1 cellular context compared by ENCODE assay signal in genomic region chr2:27890146-27891062, GRCh38.
TF ChIP-seq lines count a peak whose summit lies in the region.

Gene BABAM2, plus strand, starts transcription at chr2:27890729. Its CDS starts 3,828 bp downstream, at chr2:27894557.
Gene RBKS, minus strand, starts transcription at chr2:27890387. Its CDS starts 42 bp downstream, at chr2:27890345.

TF ChIP-seq in HepG2, 621 proteins besides CTCF, POLR2A, EP300 and RAD21 (continued from another document and continues in another):
- TF ChIP-seq AKNA (CRISPR knock-in tag; IDR thresholded peaks at IDR 0.05; ENCODE audit: borderline replicate concordance) (no peak), NFKBIZ (CRISPR knock-in tag; IDR thresholded peaks at IDR 0.05) (no peak), ZBTB38 (CRISPR knock-in tag; IDR thresholded peaks at IDR 0.05) (peak; percentile 83), ATRX (CRISPR knock-in tag; IDR thresholded peaks at IDR 0.05; ENCODE audit: borderline replicate concordance) (no peak), WIZ (CRISPR knock-in tag; IDR thresholded peaks at IDR 0.05) (peak; percentile 63; the same call in 1 of the 2 replicates), AFF4 (CRISPR knock-in tag; IDR thresholded peaks at IDR 0.05) (no peak), SYNCRIP (IDR thresholded peaks at IDR 0.05; ENCODE audit: insufficient read depth, low read depth, low read length) (no peak), ZNF619 (CRISPR knock-in tag; IDR thresholded peaks at IDR 0.05) (peak; percentile 97), SNRNP70 (IDR thresholded peaks at IDR 0.05; ENCODE audit: low read depth, low read length) (no peak), MBD4 (IDR thresholded peaks at IDR 0.05; ENCODE audit: borderline replicate concordance, low read length) (no peak), BRF2 (CRISPR knock-in tag; IDR thresholded peaks at IDR 0.05) (peak; percentile 89; the same call in 1 of the 2 replicates), FOXA3 (CRISPR knock-in tag; IDR thresholded peaks at IDR 0.05) (peak; percentile 76), ZBTB26 (CRISPR knock-in tag; IDR thresholded peaks at IDR 0.05; ENCODE audit: borderline replicate concordance) (peak; percentile 36; the same call in 1 of the 2 replicates), BRCA1 (CRISPR knock-in tag; IDR thresholded peaks at IDR 0.05) (peak; percentile 91), PCBP2 (optimal IDR thresholded peaks at IDR 0.05; ENCODE audit: low read depth, low read length, poor library complexity, severe bottlenecking) (no peak), ZHX1 (CRISPR knock-in tag; IDR thresholded peaks at IDR 0.05; ENCODE audit: low read depth) (peak; percentile 76; the same call in 1 of the 2 replicates), TEF (CRISPR knock-in tag; IDR thresholded peaks at IDR 0.05) (0 out of 2 replicates have a peak, but pooled peaks have one; percentile 59), EHMT2 (IDR thresholded peaks at IDR 0.05; ENCODE audit: borderline replicate concordance, low read depth, low read length) (peak; percentile 36; the same call in 1 of the 2 replicates), JUND (CRISPR knock-in tag; IDR thresholded peaks at IDR 0.05) (peak; percentile 74; the same call in 1 of the 2 replicates), ZNF234 (CRISPR knock-in tag; conservative IDR thresholded peaks at IDR 0.05) (no peak; the same call in 1 of the 2 replicates), ZNF24 (IDR thresholded peaks at IDR 0.05) (no peak), KDM6A (CRISPR knock-in tag; IDR thresholded peaks at IDR 0.05; ENCODE audit: low read depth) (no peak), NCOA2 (CRISPR knock-in tag; IDR thresholded peaks at IDR 0.05) (peak; percentile 55; the same call in 1 of the 2 replicates), KDM5A (IDR thresholded peaks at IDR 0.05; ENCODE audit: borderline replicate concordance, low read length) (peak; percentile 90; the same call in 1 of the 2 replicates), POGK (CRISPR knock-in tag; conservative IDR thresholded peaks at IDR 0.05) (peak; percentile 86)
- TF ChIP-seq, protein P1, sequence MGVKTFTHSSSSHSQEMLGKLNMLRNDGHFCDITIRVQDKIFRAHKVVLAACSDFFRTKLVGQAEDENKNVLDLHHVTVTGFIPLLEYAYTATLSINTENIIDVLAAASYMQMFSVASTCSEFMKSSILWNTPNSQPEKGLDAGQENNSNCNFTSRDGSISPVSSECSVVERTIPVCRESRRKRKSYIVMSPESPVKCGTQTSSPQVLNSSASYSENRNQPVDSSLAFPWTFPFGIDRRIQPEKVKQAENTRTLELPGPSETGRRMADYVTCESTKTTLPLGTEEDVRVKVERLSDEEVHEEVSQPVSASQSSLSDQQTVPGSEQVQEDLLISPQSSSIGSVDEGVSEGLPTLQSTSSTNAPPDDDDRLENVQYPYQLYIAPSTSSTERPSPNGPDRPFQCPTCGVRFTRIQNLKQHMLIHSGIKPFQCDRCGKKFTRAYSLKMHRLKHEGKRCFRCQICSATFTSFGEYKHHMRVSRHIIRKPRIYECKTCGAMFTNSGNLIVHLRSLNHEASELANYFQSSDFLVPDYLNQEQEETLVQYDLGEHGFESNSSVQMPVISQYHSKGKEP (CRISPR knock-in tag; IDR thresholded peaks at IDR 0.05) = peak; percentile 34; the same call in 1 of the 2 replicates
- TF ChIP-seq, protein P2, sequence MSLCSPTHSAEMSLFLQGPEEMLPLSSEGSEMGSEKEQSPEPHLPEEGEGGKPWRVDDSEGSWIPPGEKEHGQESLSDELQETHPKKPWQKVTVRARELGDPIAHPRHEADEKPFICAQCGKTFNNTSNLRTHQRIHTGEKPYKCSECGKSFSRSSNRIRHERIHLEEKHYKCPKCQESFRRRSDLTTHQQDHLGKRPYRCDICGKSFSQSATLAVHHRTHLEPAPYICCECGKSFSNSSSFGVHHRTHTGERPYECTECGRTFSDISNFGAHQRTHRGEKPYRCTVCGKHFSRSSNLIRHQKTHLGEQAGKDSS (CRISPR knock-in tag; IDR thresholded peaks at IDR 0.05; ENCODE audit: borderline replicate concordance, low read depth) = peak; percentile 94; the same call in 1 of the 2 replicates
- TF ChIP-seq, protein P3, sequence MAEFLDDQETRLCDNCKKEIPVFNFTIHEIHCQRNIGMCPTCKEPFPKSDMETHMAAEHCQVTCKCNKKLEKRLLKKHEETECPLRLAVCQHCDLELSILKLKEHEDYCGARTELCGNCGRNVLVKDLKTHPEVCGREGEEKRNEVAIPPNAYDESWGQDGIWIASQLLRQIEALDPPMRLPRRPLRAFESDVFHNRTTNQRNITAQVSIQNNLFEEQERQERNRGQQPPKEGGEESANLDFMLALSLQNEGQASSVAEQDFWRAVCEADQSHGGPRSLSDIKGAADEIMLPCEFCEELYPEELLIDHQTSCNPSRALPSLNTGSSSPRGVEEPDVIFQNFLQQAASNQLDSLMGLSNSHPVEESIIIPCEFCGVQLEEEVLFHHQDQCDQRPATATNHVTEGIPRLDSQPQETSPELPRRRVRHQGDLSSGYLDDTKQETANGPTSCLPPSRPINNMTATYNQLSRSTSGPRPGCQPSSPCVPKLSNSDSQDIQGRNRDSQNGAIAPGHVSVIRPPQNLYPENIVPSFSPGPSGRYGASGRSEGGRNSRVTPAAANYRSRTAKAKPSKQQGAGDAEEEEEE (CRISPR knock-in tag; IDR thresholded peaks at IDR 0.05; ENCODE audit: borderline replicate concordance) = peak; percentile 86; the same call in 1 of the 2 replicates
- TF ChIP-seq, protein P4, sequence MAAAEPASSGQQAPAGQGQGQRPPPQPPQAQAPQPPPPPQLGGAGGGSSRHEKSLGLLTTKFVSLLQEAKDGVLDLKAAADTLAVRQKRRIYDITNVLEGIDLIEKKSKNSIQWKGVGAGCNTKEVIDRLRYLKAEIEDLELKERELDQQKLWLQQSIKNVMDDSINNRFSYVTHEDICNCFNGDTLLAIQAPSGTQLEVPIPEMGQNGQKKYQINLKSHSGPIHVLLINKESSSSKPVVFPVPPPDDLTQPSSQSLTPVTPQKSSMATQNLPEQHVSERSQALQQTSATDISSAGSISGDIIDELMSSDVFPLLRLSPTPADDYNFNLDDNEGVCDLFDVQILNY (CRISPR knock-in tag; conservative IDR thresholded peaks at IDR 0.05) = 0 out of 2 replicates have a peak, but pooled peaks have one; percentile 13
